20 cellular contexts compared by ENCODE assay signal in genomic region chr3:196220991-196221390, GRCh38. TPM values are rescaled to one million over a fixed set of nuclear protein-coding genes. Genes with fewer than 3 reads are reported as not detected.
"Had no signal": no experiment of that assay in that cellular context is flagged by ENCODE, and none has a peak within 500 bp of the region (broad histone marks: within the 10 kb centered on the region; RNA-seq: fewer than 3 reads in every experiment).

No MANE protein-coding gene starts in this region.

- ATAC-seq: mucosa of descending colon; stimulated activated memory B cell treated with anti-CD40 and anti-IgM and Interleukin-4, amounts not matched to agents 10 μg/mL and 1 μg/mL and 100 μg/mL, for 72 hours had no signal

- H3K27me3 ChIP-seq: testis had no signal

- DNase-seq: activated CD4-positive, alpha-beta T cell treated with anti-CD3 and anti-CD28 coated beads, Interleukin-2, amount 50 U/mL, for 4 hours; activated gamma-delta T cell treated with Interleukin-2 at 50 U/mL for 16 hours; activated T-cell treated with anti-CD3 and anti-CD28 coated beads for 4 hours; endodermal cell; foreskin fibroblast; left ventricle myocardium superior; mesenchymal stem cell; mucosa of descending colon; naive B cell; stimulated activated CD4-positive, alpha-beta T cell treated with anti-CD3 and anti-CD28 coated beads, Interleukin-4, amount 100 ng/mL, for 4 hours; testis had no signal

- H3K27ac ChIP-seq: epithelial cell of prostate had no signal

- H3K9me3 ChIP-seq: mucosa of descending colon, testis had no signal

- H3K4me3 ChIP-seq: mucosa of descending colon, smooth muscle cell, testis had no signal

RNA-seq across cellular contexts. Expression of gene SLC51A, which starts 4.7 kb away (rescaled TPM):
- total RNA-seq: activated T-helper 1 cell treated with anti-CD3 and anti-CD28 coated beads, Interleukin-12 subunit alpha, Interleukin-12 subunit beta, Interleukin-2, Interleukin-4 antibody, amounts not matched to agents 30 ng/mL and 10 ng/mL and 1 ng/mL, durations not matched to agents 14 hours and 24 hours and 36 hours; glomerular endothelial cell; left ventricle myocardium superior; neural crest cell; osteocyte; pulmonary artery endothelial cell; smooth muscle cell had no signal

RNA-seq across cellular contexts. Expression of gene ZDHHC19, which starts 9.8 kb away (rescaled TPM):
- total RNA-seq: glomerular endothelial cell, left ventricle myocardium superior, mucosa of descending colon, neural crest cell, osteocyte, pulmonary artery endothelial cell, sciatic nerve, smooth muscle cell had no signal
- polyA plus RNA-seq: smooth muscle cell had no signal
